20 cellular contexts compared by ENCODE assay signal in the genomic region with DNA sequence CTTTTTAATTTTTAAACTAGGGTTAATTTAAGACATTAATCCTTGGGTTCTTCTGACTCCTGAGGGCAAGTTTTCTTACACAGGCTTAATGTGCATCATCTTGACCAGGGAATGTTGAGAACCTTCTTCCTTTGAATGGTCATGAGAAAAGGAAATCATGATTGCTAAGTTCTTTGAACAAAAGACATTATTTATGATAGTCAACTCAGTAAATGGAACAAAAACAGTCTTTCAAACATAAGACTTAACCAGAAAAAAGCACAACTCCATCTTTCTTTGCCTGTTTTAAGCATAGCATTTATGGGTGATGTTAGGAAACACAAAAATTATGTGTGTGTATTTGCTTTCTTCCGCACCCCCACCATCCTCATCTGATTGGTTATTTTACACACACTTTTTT. TPM values are rescaled to one million over a fixed set of nuclear protein-coding genes. Genes with fewer than 3 reads are reported as not detected.
DNase-seq lines count a peak whose midpoint lies in the region; ATAC-seq and TF ChIP-seq lines count a peak whose summit lies in the region.
"Had no signal": no experiment of that assay in that cellular context is flagged by ENCODE, and none has a peak within 500 bp of the region (broad histone marks: within the 10 kb centered on the region; RNA-seq: fewer than 3 reads in every experiment).

No MANE protein-coding gene starts in this region.

- H3K18ac ChIP-seq in mesenchymal stem cell (ENCODE audit: low read depth in 1 of 2, low read length in 2 of 2) = no peak overlapping the region

- H4K20me1 ChIP-seq in Loucy (ENCODE audit: insufficient read depth, low read length, poor library complexity, severe bottlenecking) = peaks cover 26% of the 10 kb centered on the region

- H3K4me1 ChIP-seq in Loucy (ENCODE audit: insufficient read depth, low read length, poor library complexity, severe bottlenecking) (peaks cover 47% of the 10 kb centered on the region), mesenchymal stem cell (ENCODE audit: control insufficient read depth, insufficient read depth, low read depth, low read length) (peaks cover 16% of the 10 kb centered on the region), upper lobe of right lung (peaks cover 33% of the 10 kb centered on the region)
- H3K4me1 ChIP-seq: SJCRH30 had no signal

- H3F3A ChIP-seq in Loucy (ENCODE audit: low read depth) = no peaks in the 10 kb centered on the region

- H2AK5ac ChIP-seq in mesenchymal stem cell (ENCODE audit: low read length, severe bottlenecking) = no peak overlapping the region

- H3K4me2 ChIP-seq in Loucy (ENCODE audit: low read depth, low read length, poor library complexity, severe bottlenecking) (peak overlapping the region; percentile 78), mesenchymal stem cell (ENCODE audit: low read length, poor library complexity, severe bottlenecking) (no peak overlapping the region)

- H3K4me3 ChIP-seq in Loucy (ENCODE audit: low read length, poor library complexity, severe bottlenecking) (no peak overlapping the region), mesenchymal stem cell (ENCODE audit: insufficient read depth in 1 of 2, low read depth in 1 of 2, low read length in 2 of 2) (no peak overlapping the region), upper lobe of right lung (peak overlapping the region; percentile 8)
- H3K4me3 ChIP-seq: HAP-1, Peyer's patch, SJCRH30 had no signal

- H2BK5ac ChIP-seq in mesenchymal stem cell (ENCODE audit: low read depth, low read length, poor library complexity, severe bottlenecking) = no peak overlapping the region

- no peak overlapping the region for H3K27ac ChIP-seq in mesenchymal stem cell (ENCODE audit: low read length, poor library complexity, severe bottlenecking)
- no peak overlapping the region for H3K27ac ChIP-seq in upper lobe of right lung
- H3K27ac ChIP-seq: BLaER1 treated with 17β-estradiol and CSF1 and Interleukin-3, amounts not matched to agents 10 nM and 100 nM; HL-60; Peyer's patch; SJCRH30 had no signal

- no peaks in the 10 kb centered on the region for H3K36me3 ChIP-seq in Loucy (ENCODE audit: insufficient read depth, low read length)
- H3K36me3 ChIP-seq in mesenchymal stem cell (ENCODE audit: control insufficient read depth in 1 of 2, insufficient read depth in 2 of 2, low read depth in 1 of 2, low read length in 2 of 2) = peaks cover 9 to 26% of the 10 kb centered on the region in 2 experiments
- peaks cover 20% of the 10 kb centered on the region for H3K36me3 ChIP-seq in upper lobe of right lung

- no peak overlapping the region for H2AFZ ChIP-seq in Loucy (ENCODE audit: low read length)
- no peak overlapping the region for H2AFZ ChIP-seq in mesenchymal stem cell (ENCODE audit: low read depth, low read length)

- no peak overlapping the region for H3K14ac ChIP-seq in mesenchymal stem cell (ENCODE audit: low read length in 2 of 2)

- H3K79me1 ChIP-seq in mesenchymal stem cell (replicated peaks; ENCODE audit: low read length, poor library complexity, severe bottlenecking) = peaks cover 25% of the 10 kb centered on the region

- intact Hi-C loops in upper lobe of right lung (cut with DNase I) = no loop called here

- in situ Hi-C loops in KBM-7 (cut with MboI; ENCODE audit: low pct_unique_long_range_greater_than_20kb, low sequenced_read_pairs) = no loop called here

- no peak overlapping the region for H4K91ac ChIP-seq in mesenchymal stem cell (ENCODE audit: low read length)

- no peak overlapping the region for H2BK15ac ChIP-seq in mesenchymal stem cell (ENCODE audit: low read depth, poor library complexity, severe bottlenecking)

- H3K9me3 ChIP-seq in Loucy (ENCODE audit: insufficient read depth, low read depth, low read length) (no peaks in the 10 kb centered on the region), mesenchymal stem cell (ENCODE audit: control insufficient read depth, low read length) (no peaks in the 10 kb centered on the region), upper lobe of right lung (no peaks in the 10 kb centered on the region)
- H3K9me3 ChIP-seq: BLaER1 treated with 17β-estradiol and CSF1 and Interleukin-3, amounts not matched to agents 10 nM and 100 nM; HAP-1; Peyer's patch; SJCRH30 had no signal

- no peak overlapping the region for H3K9ac ChIP-seq in Loucy (ENCODE audit: low read depth, low read length, poor library complexity, severe bottlenecking)
- peak overlapping the region; percentile 75 for H3K9ac ChIP-seq in mesenchymal stem cell (ENCODE audit: low read length)

- TF ChIP-seq CTCF in Loucy (conservative IDR thresholded peaks at IDR 0.05; ENCODE audit: low read length) = no peak
- no peak for TF ChIP-seq CTCF in upper lobe of right lung (IDR thresholded peaks at IDR 0.05)

- no peaks in the 10 kb centered on the region for H3K27me3 ChIP-seq in Loucy (ENCODE audit: insufficient read depth, low read length, poor library complexity, severe bottlenecking)
- H3K27me3 ChIP-seq in mesenchymal stem cell (ENCODE audit: control insufficient read depth in 1 of 2, insufficient read depth in 1 of 2, low read length in 2 of 2) = no peaks in the 10 kb centered on the region
- no peaks in the 10 kb centered on the region for H3K27me3 ChIP-seq in upper lobe of right lung
- H3K27me3 ChIP-seq: BLaER1 treated with 17β-estradiol and CSF1 and Interleukin-3, amounts not matched to agents 10 nM and 100 nM; Peyer's patch; SJCRH30 had no signal

- no peak overlapping the region for H4K8ac ChIP-seq in mesenchymal stem cell (ENCODE audit: low read length)

- H2BK120ac ChIP-seq in mesenchymal stem cell (ENCODE audit: low read depth, low read length) = no peak overlapping the region

- ATAC-seq in upper lobe of right lung = no peak
- ATAC-seq: CD8-positive, alpha-beta T cell had no signal

- 100% methylated on average over 1 of the region's 1 CpG for WGBS in mesenchymal stem cell

- peaks cover 62% of the 10 kb centered on the region for H3K79me2 ChIP-seq in Loucy (ENCODE audit: insufficient read depth, low read length)

- H3K4ac ChIP-seq in mesenchymal stem cell (ENCODE audit: low read depth in 1 of 2, low read length in 2 of 2) = no peak overlapping the region

- no peaks in the 10 kb centered on the region for H3K9me2 ChIP-seq in Loucy (replicated peaks; ENCODE audit: low read depth, low read length)

- H3K23ac ChIP-seq in mesenchymal stem cell (ENCODE audit: low read length in 2 of 2) = no peak overlapping the region

- DNase-seq in cerebellar cortex (ENCODE audit: low spot score) (peak; percentile 27), mesenchymal stem cell (no peak), upper lobe of right lung (no peak), NCI-H2196 (lab: John Stamatoyannopoulos, UW; ENCODE audit: unreplicated experiment) (no peak), SHP77 (lab: John Stamatoyannopoulos, UW) (no peak), KBM-7 (no peak)
- DNase-seq: CD8-positive, alpha-beta T cell; DND-41; KG1; NCI-H1694; NCI-H2081; NCI-H2171 treated with DMSO at 0.1 percent for 48 hours; NCI-H446; NCI-H526; Peyer's patch; SJCRH30 had no signal

- H2BK12ac ChIP-seq in mesenchymal stem cell (ENCODE audit: low read length in 2 of 2) = no peak overlapping the region

RNA-seq across cellular contexts. Expression of gene TLNRD1, which starts 5.4 kb away (rescaled TPM):
- 8.8 TPM for polyA plus RNA-seq in mesenchymal stem cell (2013, experiment 1 of 2)
- polyA plus RNA-seq in mesenchymal stem cell (2013, experiment 2 of 2) = 9.0 TPM
- total RNA-seq in upper lobe of right lung = 27.8 TPM

RNA-seq across cellular contexts. Expression of gene MESD, which starts 16.5 kb away (rescaled TPM):
- 31.1 TPM for polyA plus RNA-seq in mesenchymal stem cell (2013, experiment 1 of 2)
- polyA plus RNA-seq in mesenchymal stem cell (2013, experiment 2 of 2) = 31.8 TPM
- total RNA-seq in upper lobe of right lung = 26.7 TPM
